ENCODE assay signal across 9 cellular contexts in genomic region chr21:37370152-37371040, GRCh38. TPM values are rescaled to one million over a fixed set of nuclear protein-coding genes. Genes with fewer than 3 reads are reported as not detected.
DNase-seq lines count a peak whose midpoint lies in the region; ATAC-seq and TF ChIP-seq lines count a peak whose summit lies in the region.
"Had no signal": no experiment of that assay in that cellular context is flagged by ENCODE, and none has a peak within 500 bp of the region (broad histone marks: within the 10 kb centered on the region; RNA-seq: fewer than 3 reads in every experiment).

No MANE protein-coding gene starts in this region.

- H3K79me1 ChIP-seq in IMR-90 (ENCODE audit: low read depth in 1 of 2, low read length in 2 of 2): peaks cover 0 to 28% of the 10 kb centered on the region in 2 experiments; a peak in 2 of 4 replicates

- ATAC-seq in IMR-90 (ENCODE audit: low read depth): no peak
- ATAC-seq in HG02678 (IDR thresholded peaks at IDR 0.05; ENCODE audit: unreplicated experiment): no peak
- no peak for ATAC-seq in GM21717 (IDR thresholded peaks at IDR 0.05; ENCODE audit: unreplicated experiment)

- peaks cover 13% of the 10 kb centered on the region for H3K9me1 ChIP-seq in IMR-90 (ENCODE audit: insufficient read depth, low read length)

- H3K4me2 ChIP-seq in IMR-90 (ENCODE audit: low read depth, low read length): peak overlapping the region; percentile 92

- no peaks in the 10 kb centered on the region for H3K36me3 Mint-ChIP-seq in mesothelial cell of epicardium

- no peak overlapping the region; a peak in 2 of 4 replicates for H4K8ac ChIP-seq in IMR-90 (ENCODE audit: low read depth in 2 of 2, low read length in 2 of 2)

- no peaks in the 10 kb centered on the region for H3K27me3 Mint-ChIP-seq in mesothelial cell of epicardium (ENCODE audit: low read depth)

- H3K23ac ChIP-seq in IMR-90 (ENCODE audit: low read depth, low read length): peak overlapping the region; percentile 47; the same call in 1 of the 2 replicates

- TF ChIP-seq CTCF in IMR-90 (conservative IDR thresholded peaks at IDR 0.05; ENCODE audit: low read depth, low read length) (no peak), adrenal gland (IDR thresholded peaks at IDR 0.05) (no peak), mesothelial cell of epicardium (IDR thresholded peaks at IDR 0.05; ENCODE audit: unreplicated experiment) (no peak), thyroid gland (IDR thresholded peaks at IDR 0.05) (no peak)

- H3K9ac ChIP-seq in IMR-90 (ENCODE audit: low read depth, low read length): peak overlapping the region; percentile 30; the same call in 1 of the 2 replicates

- H2BK15ac ChIP-seq in IMR-90 (ENCODE audit: low read depth, low read length): peak overlapping the region; percentile 78; the same call in 1 of the 3 replicates

- no peak overlapping the region for H2AFZ ChIP-seq in IMR-90 (replicated peaks; ENCODE audit: low read length, poor library complexity)

- H3K9me3 Mint-ChIP-seq in mesothelial cell of epicardium: no peaks in the 10 kb centered on the region

- H3K27ac Mint-ChIP-seq in mesothelial cell of epicardium: peak overlapping the region; percentile 90

- H3K27me3 ChIP-seq in IMR-90 (ENCODE audit: control insufficient read depth, insufficient read depth, low read length): no peaks in the 10 kb centered on the region
- H3K27me3 ChIP-seq in adrenal gland: no peaks in the 10 kb centered on the region
- no peaks in the 10 kb centered on the region for H3K27me3 ChIP-seq in thyroid gland

- POLR2A ChIA-PET in IMR-90 (lab: Charles Lee; ENCODE audit: unreplicated experiment): no interaction called here

- peak overlapping the region; percentile 1; the same call in 1 of the 2 replicates for H3K4ac ChIP-seq in IMR-90 (ENCODE audit: low read depth, low read length)

- peak overlapping the region; percentile 8; the same call in 1 of the 2 replicates for H3K14ac ChIP-seq in IMR-90 (replicated peaks; ENCODE audit: low read depth, low read length)

- BruUV-seq in IMR-90 (replicated peaks; lab: Mats Ljungman, UMichigan): no TSS peak

- no peak overlapping the region for H3K56ac ChIP-seq in IMR-90 (ENCODE audit: extremely low read depth, insufficient read depth, low read length)

- H3K9me3 ChIP-seq in IMR-90 (ENCODE audit: control insufficient read depth, insufficient read depth, low read length): no peaks in the 10 kb centered on the region
- no peaks in the 10 kb centered on the region for H3K9me3 ChIP-seq in adrenal gland (replicated peaks in 1 of 3)
- no peaks in the 10 kb centered on the region for H3K9me3 ChIP-seq in thyroid gland

- H3K36me3 ChIP-seq in IMR-90 (ENCODE audit: control insufficient read depth, insufficient read depth, low read length) (no peaks in the 10 kb centered on the region), adrenal gland (replicated peaks in 1 of 2) (no peaks in the 10 kb centered on the region), thyroid gland (no peaks in the 10 kb centered on the region)

- peak overlapping the region; percentile 22; the same call in 1 of the 2 replicates for H2BK120ac ChIP-seq in IMR-90 (ENCODE audit: low read depth, low read length)

- peak overlapping the region; percentile 81 for H2BK5ac ChIP-seq in IMR-90 (ENCODE audit: low read depth, low read length, poor library complexity, severe bottlenecking)

- peak overlapping the region; percentile 45 for H3K4me3 ChIP-seq in IMR-90 (ENCODE audit: insufficient read depth, low read depth, low read length)
- H3K4me3 ChIP-seq in adrenal gland: peak overlapping the region in 1 of 4 donors; percentile 98
- H3K4me3 ChIP-seq in thyroid gland (replicated peaks in 1 of 3): peak overlapping the region in 1 of 3 donors; percentile 10

- H2AK5ac ChIP-seq in IMR-90 (ENCODE audit: low read depth, low read length): no peak overlapping the region

- no peak overlapping the region for H4K91ac ChIP-seq in IMR-90 (ENCODE audit: insufficient read depth, low read depth, low read length)

- TF ChIP-seq POLR2A in IMR-90 (IDR thresholded peaks at IDR 0.05; ENCODE audit: low read depth, low read length): no peak
- TF ChIP-seq POLR2A in adrenal gland (IDR thresholded peaks at IDR 0.05): no peak
- TF ChIP-seq POLR2A in thyroid gland (IDR thresholded peaks at IDR 0.05): no peak

- no peak for TF ChIP-seq RAD21 in IMR-90 (IDR thresholded peaks at IDR 0.05; ENCODE audit: low read length)

- peak overlapping the region; percentile 80; the same call in 1 of the 2 replicates for H3K18ac ChIP-seq in IMR-90 (ENCODE audit: low read depth, low read length)

- H3K4me3 Mint-ChIP-seq in mesothelial cell of epicardium: peak overlapping the region; percentile 79

- in situ Hi-C loops in IMR-90 (cut with MboI; ENCODE audit: low sequenced_read_pairs): no loop called here

- dilution Hi-C loops in IMR-90 (cut with HindIII; ENCODE audit: low sequenced_read_pairs, unreplicated experiment): no loop called here

- CTCF ChIA-PET in IMR-90 (lab: Yijun Ruan, JAX): interaction anchor here (0.6 to 0.7 kb wide), 2 partner anchors 52 to 174 kb away, joined by 3 to 4 read pairs; no protein-coding TSS in a partner anchor

- H4K5ac ChIP-seq in IMR-90 (ENCODE audit: low read depth, low read length): peak overlapping the region; percentile 34; the same call in 1 of the 2 replicates

- H2BK20ac ChIP-seq in IMR-90 (ENCODE audit: low read depth, low read length): no peak overlapping the region

- peaks cover 65% of the 10 kb centered on the region for H4K20me1 ChIP-seq in IMR-90 (ENCODE audit: insufficient read depth, low read length)

- peak; percentile 14 for DNase-seq in NCI-H82 (lab: John Stamatoyannopoulos, UW)
- no peak for DNase-seq in NCI-H82 treated with DMSO at 0.1 percent for 48 hours (lab: John Stamatoyannopoulos, UW; ENCODE audit: unreplicated experiment)
- peak; percentile 85 for DNase-seq in IMR-90
- no peak for DNase-seq in adrenal gland
- DNase-seq in mesothelial cell of epicardium (ENCODE audit: low spot score in 2 of 2, unreplicated experiment in 2 of 2): no peak
- no peak for DNase-seq in thyroid gland

- H3K4me1 ChIP-seq in IMR-90 (ENCODE audit: control insufficient read depth, insufficient read depth, low read length) (peaks cover 3% of the 10 kb centered on the region; the same call in 1 of the 2 replicates), adrenal gland (replicated peaks in 1 of 2) (peaks cover 46 to 67% of the 10 kb centered on the region in 2 donors), thyroid gland (peaks cover 35 to 46% of the 10 kb centered on the region in 2 donors)

- intact Hi-C loops in IMR-90 (cut with micrococcal nuclease) (loop anchor here (5.0 kb wide), 1 partner anchor 42 kb away; no protein-coding TSS in a partner anchor), adrenal gland (cut with DNase I) (loop anchor here in 1 of 2 donors (10.0 kb wide), 1 partner anchor 74 kb away; no protein-coding TSS in a partner anchor), thyroid gland (cut with DNase I) (no loop called here)

- H2AK9ac ChIP-seq in IMR-90 (replicated peaks; ENCODE audit: low read depth, low read length, poor library complexity): no peak overlapping the region

- H3K4me1 Mint-ChIP-seq in mesothelial cell of epicardium: peaks cover 51% of the 10 kb centered on the region

- WGBS in IMR-90 (ENCODE audit: extremely low coverage in 2 of 2, insufficient read length in 1 of 2), 2 experiments: 25% methylated on average over 2 of the region's 8 CpGs; no CpG with 5 or more reads in 1 of the 2 experiments
- 27 to 39% (median 29%) methylated on average over 8 of the region's 8 CpGs for WGBS in adrenal gland, 4 donors
- 38 to 42% methylated on average over 8 of the region's 8 CpGs for WGBS in thyroid gland, 2 donors

- 0 out of 2 replicates have a peak overlapping the region, but pooled peaks have one; percentile 16 for H3K27ac ChIP-seq in IMR-90 (ENCODE audit: insufficient read depth, low read length)
- peak overlapping the region in 4 of 5 donors; percentile 8 to 100 (median 48) for H3K27ac ChIP-seq in adrenal gland
- H3K27ac ChIP-seq in thyroid gland: peak overlapping the region in 1 of 3 donors; percentile 8
- H3K27ac ChIP-seq: 22Rv1 had no signal

TF ChIP-seq in IMR-90, 13 proteins besides CTCF, POLR2A, EP300 and RAD21:
- TF ChIP-seq MAZ (IDR thresholded peaks at IDR 0.05; ENCODE audit: borderline replicate concordance, low read depth, low read length) (no peak), FOS (IDR thresholded peaks at IDR 0.05; ENCODE audit: low read depth, low read length) (no peak), CEBPB (IDR thresholded peaks at IDR 0.05; ENCODE audit: low read depth, low read length) (peak; percentile 91)

RNA-seq across cellular contexts. Expression of gene DYRK1A, which starts 3.8 kb away (rescaled TPM):
- total RNA-seq in IMR-90 (2012; rRNA removed) (41.9 and 50.5 TPM in 2 replicates), adrenal gland (10 to 100 TPM; 53.0 to 92.3 (median 68.7) TPM), mesothelial cell of epicardium (77.2 to 79.7 TPM (median 78.7 TPM) in 3 replicates), thyroid gland (100 to 1,000 TPM; 104 to 299 (median 116) TPM)
- polyA plus RNA-seq in IMR-90 (2012; rRNA removed) (18.6 and 22.2 TPM in 2 replicates), adrenal gland (10 to 100 TPM; 23.6 to 49.9 (median 26.6) TPM)
- polyA plus RNA-seq in IMR-90 (2012; cell fraction: cytosol; rRNA removed): 3.9 and 14.0 TPM in 2 replicates
- polyA plus RNA-seq in IMR-90 (2012; cell fraction: nucleus; rRNA removed; ENCODE audit: low replicate concordance): 55.1 and 65.8 TPM in 2 replicates

Comparison
In these comparisons a context has a peak if more than half of its experiments do, and no peak if none do; other contexts are left out.
1. DNase-seq: peak in NCI-H82 (single experiment) and IMR-90 (single experiment); none in NCI-H82 treated with DMSO at 0.1 percent for 48 hours (single experiment), adrenal gland (0 of 7), mesothelial cell of epicardium (0 of 2) and thyroid gland (0 of 2).